In the genomic region with DNA sequence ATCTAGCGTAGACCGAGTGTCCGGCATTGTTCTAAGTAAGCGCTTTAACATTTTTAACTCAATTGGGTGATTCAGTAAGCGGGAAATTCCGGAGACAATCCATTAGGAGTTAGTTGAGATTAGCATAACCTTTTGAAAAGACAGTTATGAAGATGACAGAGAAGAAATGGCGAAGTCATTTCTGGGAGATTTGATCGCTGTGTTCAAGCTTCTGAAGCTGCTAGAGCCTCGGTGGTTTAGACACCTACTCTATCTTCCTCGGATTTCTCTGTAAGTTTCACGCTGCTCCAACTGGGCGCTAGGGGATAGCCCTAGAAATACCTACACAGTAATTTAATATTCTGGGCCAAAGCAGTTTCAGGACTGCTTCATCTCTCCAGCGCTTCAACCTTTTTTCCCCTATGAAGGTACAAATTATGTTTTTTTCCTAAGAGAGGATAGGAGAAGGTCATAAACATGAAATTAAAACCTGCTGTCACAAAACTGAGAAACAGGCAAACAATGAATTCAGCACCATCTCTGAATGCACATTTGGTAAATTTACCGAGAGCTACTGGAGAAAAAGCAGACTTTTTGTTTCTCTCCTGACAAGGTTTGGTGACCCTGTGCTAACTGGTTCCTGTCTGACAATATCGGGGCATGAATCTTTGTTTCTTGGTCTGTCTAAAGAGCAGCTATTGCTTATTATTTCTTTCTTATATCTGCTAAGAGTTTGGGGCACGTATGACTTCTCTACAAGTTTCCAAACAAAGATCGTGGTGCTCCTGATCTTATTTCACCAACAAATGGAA, we compare ENCODE assay signal across 1 cellular context.
TF ChIP-seq lines count a peak whose summit lies in the region.

No MANE protein-coding gene starts in this region.

TF ChIP-seq in GM23338, 12 proteins besides CTCF, POLR2A, EP300 and RAD21 (continued from another document):
- TF ChIP-seq, protein P1, sequence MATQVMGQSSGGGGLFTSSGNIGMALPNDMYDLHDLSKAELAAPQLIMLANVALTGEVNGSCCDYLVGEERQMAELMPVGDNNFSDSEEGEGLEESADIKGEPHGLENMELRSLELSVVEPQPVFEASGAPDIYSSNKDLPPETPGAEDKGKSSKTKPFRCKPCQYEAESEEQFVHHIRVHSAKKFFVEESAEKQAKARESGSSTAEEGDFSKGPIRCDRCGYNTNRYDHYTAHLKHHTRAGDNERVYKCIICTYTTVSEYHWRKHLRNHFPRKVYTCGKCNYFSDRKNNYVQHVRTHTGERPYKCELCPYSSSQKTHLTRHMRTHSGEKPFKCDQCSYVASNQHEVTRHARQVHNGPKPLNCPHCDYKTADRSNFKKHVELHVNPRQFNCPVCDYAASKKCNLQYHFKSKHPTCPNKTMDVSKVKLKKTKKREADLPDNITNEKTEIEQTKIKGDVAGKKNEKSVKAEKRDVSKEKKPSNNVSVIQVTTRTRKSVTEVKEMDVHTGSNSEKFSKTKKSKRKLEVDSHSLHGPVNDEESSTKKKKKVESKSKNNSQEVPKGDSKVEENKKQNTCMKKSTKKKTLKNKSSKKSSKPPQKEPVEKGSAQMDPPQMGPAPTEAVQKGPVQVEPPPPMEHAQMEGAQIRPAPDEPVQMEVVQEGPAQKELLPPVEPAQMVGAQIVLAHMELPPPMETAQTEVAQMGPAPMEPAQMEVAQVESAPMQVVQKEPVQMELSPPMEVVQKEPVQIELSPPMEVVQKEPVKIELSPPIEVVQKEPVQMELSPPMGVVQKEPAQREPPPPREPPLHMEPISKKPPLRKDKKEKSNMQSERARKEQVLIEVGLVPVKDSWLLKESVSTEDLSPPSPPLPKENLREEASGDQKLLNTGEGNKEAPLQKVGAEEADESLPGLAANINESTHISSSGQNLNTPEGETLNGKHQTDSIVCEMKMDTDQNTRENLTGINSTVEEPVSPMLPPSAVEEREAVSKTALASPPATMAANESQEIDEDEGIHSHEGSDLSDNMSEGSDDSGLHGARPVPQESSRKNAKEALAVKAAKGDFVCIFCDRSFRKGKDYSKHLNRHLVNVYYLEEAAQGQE (IDR thresholded peaks at IDR 0.05; ENCODE audit: unreplicated experiment), result no peak
- no peak for TF ChIP-seq STAT1 (IDR thresholded peaks at IDR 0.05; ENCODE audit: unreplicated experiment)
- TF ChIP-seq, protein P2, sequence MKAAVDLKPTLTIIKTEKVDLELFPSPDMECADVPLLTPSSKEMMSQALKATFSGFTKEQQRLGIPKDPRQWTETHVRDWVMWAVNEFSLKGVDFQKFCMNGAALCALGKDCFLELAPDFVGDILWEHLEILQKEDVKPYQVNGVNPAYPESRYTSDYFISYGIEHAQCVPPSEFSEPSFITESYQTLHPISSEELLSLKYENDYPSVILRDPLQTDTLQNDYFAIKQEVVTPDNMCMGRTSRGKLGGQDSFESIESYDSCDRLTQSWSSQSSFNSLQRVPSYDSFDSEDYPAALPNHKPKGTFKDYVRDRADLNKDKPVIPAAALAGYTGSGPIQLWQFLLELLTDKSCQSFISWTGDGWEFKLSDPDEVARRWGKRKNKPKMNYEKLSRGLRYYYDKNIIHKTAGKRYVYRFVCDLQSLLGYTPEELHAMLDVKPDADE (IDR thresholded peaks at IDR 0.05), result no peak
